In genomic region chr21:44938976-44939531, GRCh38 we compare ENCODE assay signal across 9 cellular contexts. TPM values are rescaled to one million over a fixed set of nuclear protein-coding genes. Genes with fewer than 3 reads are reported as not detected.
DNase-seq lines count a peak whose midpoint lies in the region; ATAC-seq and TF ChIP-seq lines count a peak whose summit lies in the region.
"Had no signal": no experiment of that assay in that cellular context is flagged by ENCODE, and none has a peak within 500 bp of the region (broad histone marks: within the 10 kb centered on the region; RNA-seq: fewer than 3 reads in every experiment).

No MANE protein-coding gene starts in this region.

- H3K4me1 ChIP-seq in mesendoderm (ENCODE audit: control insufficient read depth, low read depth, low read length) (peaks cover 4% of the 10 kb centered on the region), upper lobe of left lung (peaks cover 19 to 27% (median 23%) of the 10 kb centered on the region in 4 donors)

- H3K36me3 Mint-ChIP-seq in activated naive CD4-positive, alpha-beta T cell treated with anti-CD3 and anti-CD28 coated beads, Interleukin-2, amount 10 ng/mL, durations not matched to agents 7 days and 5 days = peaks cover 10% of the 10 kb centered on the region
- peaks cover 15% of the 10 kb centered on the region for H3K36me3 Mint-ChIP-seq in MCF 10A (ENCODE audit: insufficient read depth, unreplicated experiment)

- peak overlapping the region; percentile 85 for H3K27ac Mint-ChIP-seq in activated naive CD4-positive, alpha-beta T cell treated with anti-CD3 and anti-CD28 coated beads, Interleukin-2, amount 10 ng/mL, durations not matched to agents 7 days and 5 days
- H3K27ac Mint-ChIP-seq in MCF 10A (ENCODE audit: low read depth, unreplicated experiment) = peak overlapping the region; percentile 61

- no peaks in the 10 kb centered on the region for H3K9me3 Mint-ChIP-seq in activated naive CD4-positive, alpha-beta T cell treated with anti-CD3 and anti-CD28 coated beads, Interleukin-2, amount 10 ng/mL, durations not matched to agents 7 days and 5 days
- no peaks in the 10 kb centered on the region for H3K9me3 Mint-ChIP-seq in MCF 10A (ENCODE audit: unreplicated experiment)

- POLR2A ChIA-PET in MCF 10A (lab: Yijun Ruan, JAX) = interaction anchor here (0.5 to 4.0 kb wide), 15 partner anchors 8 to 342 kb away, joined by 3 to 38 read pairs (median 4); partner anchors contain the start of genes PTTG1IP, SUMO3 and UBE2G2

- peak overlapping the region; percentile 5 for H3K4ac ChIP-seq in mesendoderm (ENCODE audit: low read depth, low read length)

- no peaks in the 10 kb centered on the region for H3K27me3 Mint-ChIP-seq in activated naive CD4-positive, alpha-beta T cell treated with anti-CD3 and anti-CD28 coated beads, Interleukin-2, amount 10 ng/mL, durations not matched to agents 7 days and 5 days
- H3K27me3 Mint-ChIP-seq in MCF 10A (ENCODE audit: insufficient read depth, unreplicated experiment) = no peaks in the 10 kb centered on the region

- peak overlapping the region; percentile 88 for H4K8ac ChIP-seq in mesendoderm (ENCODE audit: low read depth, low read length)

- ATAC-seq in upper lobe of left lung (ENCODE audit: low FRiP score in 2 of 2) (no peak), HG03460 (IDR thresholded peaks at IDR 0.05; ENCODE audit: unreplicated experiment) (no peak)

- TSS peak; percentile 68 for BruUV-seq in MCF 10A (replicated peaks; lab: Mats Ljungman, UMichigan)

- peaks cover 45% of the 10 kb centered on the region for H3K4me1 Mint-ChIP-seq in activated naive CD4-positive, alpha-beta T cell treated with anti-CD3 and anti-CD28 coated beads, Interleukin-2, amount 10 ng/mL, durations not matched to agents 7 days and 5 days
- H3K4me1 Mint-ChIP-seq in MCF 10A (ENCODE audit: insufficient read depth, unreplicated experiment) = peaks cover 30% of the 10 kb centered on the region

- peak overlapping the region; percentile 67 for H3K4me2 ChIP-seq in mesendoderm (ENCODE audit: low read length)

- peak overlapping the region; percentile 90 for H3K56ac ChIP-seq in mesendoderm (ENCODE audit: low read length)

- no peak overlapping the region for H2BK5ac ChIP-seq in mesendoderm (ENCODE audit: low read length)

- TF ChIP-seq POLR2A in upper lobe of left lung (IDR thresholded peaks at IDR 0.05) = no peak

- no peak overlapping the region for H2BK120ac ChIP-seq in mesendoderm (ENCODE audit: low read depth, low read length)

- intact Hi-C loops in MCF 10A (cut with micrococcal nuclease) = no loop called here

- H3K4me3 ChIP-seq in mesendoderm (ENCODE audit: low read length) (peak overlapping the region; percentile 77), upper lobe of left lung (peak overlapping the region; percentile 65 to 100 (median 95))

- H3K36me3 ChIP-seq in mesendoderm (ENCODE audit: control insufficient read depth, insufficient read depth, low read length) (peaks cover 4% of the 10 kb centered on the region), upper lobe of left lung (peaks cover 0 to 7% (median 6%) of the 10 kb centered on the region in 4 donors)

- no peak for DNase-seq in activated naive CD4-positive, alpha-beta T cell treated with anti-CD3 and anti-CD28 coated beads, Interleukin-2, amount 10 ng/mL, durations not matched to agents 7 days and 5 days
- DNase-seq in activated naive CD4-positive, alpha-beta T cell (lab: John Stamatoyannopoulos, UW) = no peak
- DNase-seq in MCF 10A (ENCODE audit: unreplicated experiment) (no peak), mesendoderm (no peak), upper lobe of left lung (no peak), RPMI8226 (no peak), NCI-H1417 (lab: John Stamatoyannopoulos, UW) (no peak)

- H3K9ac ChIP-seq in mesendoderm (ENCODE audit: low read length) = peak overlapping the region; percentile 85

- no peaks in the 10 kb centered on the region for H3K9me3 ChIP-seq in upper lobe of left lung
- H3K9me3 ChIP-seq: body of pancreas had no signal

- H2AK5ac ChIP-seq in mesendoderm (ENCODE audit: low read length) = no peak overlapping the region

- H3K18ac ChIP-seq in mesendoderm (ENCODE audit: low read length) = no peak overlapping the region

- no peak overlapping the region for H2BK15ac ChIP-seq in mesendoderm (replicated peaks; ENCODE audit: low read depth)

- peaks cover 39% of the 10 kb centered on the region for H3K79me2 ChIP-seq in mesendoderm (ENCODE audit: control insufficient read depth, insufficient read depth, low read length)

- H3K23ac ChIP-seq in mesendoderm (ENCODE audit: low read length) = peak overlapping the region; percentile 89

- H3K27ac ChIP-seq in mesendoderm (ENCODE audit: low read depth, low read length) = no peak overlapping the region
- peak overlapping the region in 2 of 4 donors; percentile 74 to 82 for H3K27ac ChIP-seq in upper lobe of left lung

- no peak for TF ChIP-seq CTCF in MCF 10A (IDR thresholded peaks at IDR 0.05; ENCODE audit: unreplicated experiment)
- TF ChIP-seq CTCF in upper lobe of left lung (IDR thresholded peaks at IDR 0.05) = no peak

- no CpG with 5 or more reads among the region's 15 CpGs for WGBS in mesendoderm (ENCODE audit: extremely low coverage, insufficient coverage, low lambda C conversion rate)
- WGBS in upper lobe of left lung, 2 donors = 81 to 89% methylated on average over 15 of the region's 15 CpGs

- peaks cover 24% of the 10 kb centered on the region for H3K79me1 ChIP-seq in mesendoderm (ENCODE audit: low read length)

- CTCF ChIA-PET in activated naive CD4-positive, alpha-beta T cell treated with anti-CD3 and anti-CD28 coated beads, Interleukin-2, amount 10 ng/mL, durations not matched to agents 7 days and 5 days (lab: Charles Lee) = interaction anchor here (1.2 kb wide), 1 partner anchor 138 kb away, joined by 4 read pairs; no protein-coding TSS in a partner anchor
- CTCF ChIA-PET in MCF 10A (lab: Yijun Ruan, JAX) = interaction anchor here (0.9 to 2.9 kb wide), 2 partner anchors 139 to 190 kb away, joined by 3 to 23 read pairs; partner anchors contain the start of gene UBE2G2

- no peaks in the 10 kb centered on the region for H3K27me3 ChIP-seq in mesendoderm (ENCODE audit: insufficient read depth, low read length, poor library complexity)
- no peaks in the 10 kb centered on the region for H3K27me3 ChIP-seq in upper lobe of left lung
- H3K27me3 ChIP-seq: body of pancreas had no signal

- no peak overlapping the region for H4K5ac ChIP-seq in mesendoderm (ENCODE audit: low read length)

- H3K4me3 Mint-ChIP-seq in activated naive CD4-positive, alpha-beta T cell treated with anti-CD3 and anti-CD28 coated beads, Interleukin-2, amount 10 ng/mL, durations not matched to agents 7 days and 5 days = peak overlapping the region; percentile 84
- H3K4me3 Mint-ChIP-seq in MCF 10A (ENCODE audit: unreplicated experiment) = peak overlapping the region; percentile 85

- TF ChIP-seq EP300 in upper lobe of left lung (IDR thresholded peaks at IDR 0.05) = no peak

RNA-seq across cellular contexts. Expression of gene SLX9, which starts 0.8 kb away (rescaled TPM):
- 40.4 and 58.7 TPM in 2 replicates for total RNA-seq in MCF 10A (2022)
- 45.5 TPM for polyA plus RNA-seq in mesendoderm (2013, experiment 1 of 2)
- 43.5 TPM for polyA plus RNA-seq in mesendoderm (2013, experiment 2 of 2)
- 10 to 100 TPM in 5 of 6 donors, 1 to 10 TPM in 1; 5.5 to 34.6 (median 22.8) TPM for total RNA-seq in upper lobe of left lung

RNA-seq across cellular contexts. Expression of gene ITGB2, which starts 18.4 kb away (rescaled TPM):
- 24.8 and 29.3 TPM in 2 replicates for total RNA-seq in MCF 10A (2022)
- polyA plus RNA-seq in mesendoderm (2013, experiment 1 of 2) = 1.0 TPM
- 1.1 TPM for polyA plus RNA-seq in mesendoderm (2013, experiment 2 of 2)
- 100 to 1,000 TPM in 5 of 6 donors, 10 to 100 TPM in 1; 73.1 to 435 (median 149) TPM for total RNA-seq in upper lobe of left lung
